8 cellular contexts compared by ENCODE assay signal in the genomic region with DNA sequence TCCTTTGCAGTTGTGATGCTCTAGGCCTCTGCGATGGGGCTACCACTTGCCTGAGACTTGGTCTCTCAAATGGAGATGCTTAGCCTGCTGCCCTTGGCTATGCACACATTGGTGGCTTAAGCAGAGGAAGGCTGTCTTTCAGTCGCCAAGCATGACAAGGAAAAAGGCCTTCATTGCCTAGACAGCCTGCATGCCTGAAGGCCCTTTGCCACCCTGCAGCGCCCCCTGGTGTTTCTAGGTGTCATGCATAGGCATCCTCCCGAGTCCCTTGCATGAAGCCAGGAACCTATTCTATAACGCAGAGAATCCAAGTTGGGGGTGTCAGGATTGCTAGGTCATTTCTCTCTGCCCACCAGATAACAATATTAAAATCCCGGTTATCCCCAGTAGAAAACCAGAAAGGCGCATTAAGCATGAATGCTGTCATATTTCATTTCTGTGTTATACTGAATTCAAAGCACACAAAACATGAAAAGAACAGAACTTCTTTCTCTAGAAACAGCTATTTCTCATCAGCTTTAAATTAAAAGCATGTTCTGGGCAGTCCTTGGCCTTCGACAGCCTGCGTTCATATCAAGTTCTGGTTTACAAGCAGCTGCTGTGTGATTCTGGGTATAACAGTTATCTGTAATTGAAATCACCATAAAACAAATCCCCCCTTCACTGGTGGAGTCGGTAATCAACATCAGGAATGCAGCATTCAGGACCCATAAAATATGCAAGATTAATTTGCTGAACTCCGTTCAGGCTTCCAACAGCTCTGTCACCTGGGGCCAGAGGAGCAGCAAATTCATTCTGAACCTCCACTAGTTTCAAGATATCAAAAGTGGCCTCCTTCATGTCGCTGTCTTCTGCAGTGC. TPM values are rescaled to one million over a fixed set of nuclear protein-coding genes. Genes with fewer than 3 reads are reported as not detected.
A peak's percentile ranks its signal among the peaks of the same experiment; 100 is the strongest.
DNase-seq lines count a peak whose midpoint lies in the region; ATAC-seq, FAIRE-seq and TF ChIP-seq lines count a peak whose summit lies in the region.

No MANE protein-coding gene starts in this region.

- H3K36me3 ChIP-seq in A673 (ENCODE audit: insufficient read depth, low read length, poor library complexity, severe bottlenecking): no peaks in the 10 kb centered on the region

- peaks cover 47% of the 10 kb centered on the region for H3K27me3 ChIP-seq in A673 (replicated peaks; ENCODE audit: insufficient read depth, low read depth, low read length, poor library complexity)

- H3K27ac ChIP-seq in A673 (ENCODE audit: low read depth, low read length, poor library complexity, severe bottlenecking): no peak overlapping the region
- no peak overlapping the region for H3K27ac ChIP-seq in VCaP

- ATAC-seq in HG02852 (IDR thresholded peaks at IDR 0.05; ENCODE audit: unreplicated experiment): peak; percentile 85

- H3K4me1 ChIP-seq in A673 (ENCODE audit: insufficient read depth, low read length, poor library complexity, severe bottlenecking): no peaks in the 10 kb centered on the region

- peaks cover 40% of the 10 kb centered on the region for H3K4me1 Mint-ChIP-seq in nephron

- FAIRE-seq in urothelium cell line (lab: Jason Lieb, UNC): no peak

- peak overlapping the region in 1 of 3 experiments; percentile 37 for H3K4me3 Mint-ChIP-seq in nephron

- CTCF ChIA-PET in A673 (lab: Charles Lee): no interaction called here

- POLR2A ChIA-PET in A673 (lab: Charles Lee; ENCODE audit: low non-redundant PET): no interaction called here

- no peaks in the 10 kb centered on the region for H3K36me3 Mint-ChIP-seq in nephron (ENCODE audit: low read depth)

- H3K27ac Mint-ChIP-seq in nephron: peak overlapping the region; percentile 93 to 95 (median 94)

- BruUV-seq in A673 (replicated peaks; lab: Mats Ljungman, UMichigan): no TSS peak

- TF ChIP-seq CTCF in A673 (conservative IDR thresholded peaks at IDR 0.05; ENCODE audit: low read depth, low read length): peak; percentile 94
- TF ChIP-seq CTCF in GM12864 (IDR thresholded peaks at IDR 0.05; ENCODE audit: low read depth, low read length, missing control alignments): peak; percentile 92
- peak; percentile 87 for TF ChIP-seq CTCF in VCaP (conservative IDR thresholded peaks at IDR 0.05)
- TF ChIP-seq CTCF in epithelial cell of proximal tubule (conservative IDR thresholded peaks at IDR 0.05; ENCODE audit: low read depth, low read length): peak; percentile 96
- TF ChIP-seq CTCF in nephron (IDR thresholded peaks at IDR 0.05; ENCODE audit: unreplicated experiment in 3 of 3): peak; percentile 77 to 88 (median 84)

- no peak overlapping the region for H3K4me3 ChIP-seq in A673 (ENCODE audit: low read depth, low read length, poor library complexity, severe bottlenecking)
- H3K4me3 ChIP-seq in GM12864 (ENCODE audit: low read depth, low read length): no peak overlapping the region
- no peak overlapping the region for H3K4me3 ChIP-seq in epithelial cell of proximal tubule (ENCODE audit: low read depth, low read length)

- H3K9me3 ChIP-seq in A673 (ENCODE audit: low read depth, low read length, poor library complexity, severe bottlenecking): no peaks in the 10 kb centered on the region

- DNase-seq in A673 (ENCODE audit: low spot score) (peak; percentile 81), GM12864 (ENCODE audit: low read depth) (peak; percentile 13), NCI-H2107 (lab: John Stamatoyannopoulos, UW) (peak; percentile 5), epithelial cell of proximal tubule (ENCODE audit: low read depth) (no peak), urothelium cell line (ENCODE audit: low spot score) (peak; percentile 65)

- intact Hi-C loops in A673 (cut with micrococcal nuclease; ENCODE audit: unreplicated experiment): loop anchor here (1.0 to 2.0 kb wide), 2 partner anchors 176 to 538 kb away; no protein-coding TSS in a partner anchor

- H3K27me3 Mint-ChIP-seq in nephron (ENCODE audit: low read depth): peaks cover 13% of the 10 kb centered on the region

- no peaks in the 10 kb centered on the region for H3K9me3 Mint-ChIP-seq in nephron

RNA-seq across cellular contexts. Expression of a gene that starts 59.7 kb away (rescaled TPM):
- total RNA-seq in A673 (2021) (not detected in 2 replicates), epithelial cell of proximal tubule (not detected in 2 replicates)
